Comparison of ENCODE assay signal across 19 cellular contexts in the genomic region with DNA sequence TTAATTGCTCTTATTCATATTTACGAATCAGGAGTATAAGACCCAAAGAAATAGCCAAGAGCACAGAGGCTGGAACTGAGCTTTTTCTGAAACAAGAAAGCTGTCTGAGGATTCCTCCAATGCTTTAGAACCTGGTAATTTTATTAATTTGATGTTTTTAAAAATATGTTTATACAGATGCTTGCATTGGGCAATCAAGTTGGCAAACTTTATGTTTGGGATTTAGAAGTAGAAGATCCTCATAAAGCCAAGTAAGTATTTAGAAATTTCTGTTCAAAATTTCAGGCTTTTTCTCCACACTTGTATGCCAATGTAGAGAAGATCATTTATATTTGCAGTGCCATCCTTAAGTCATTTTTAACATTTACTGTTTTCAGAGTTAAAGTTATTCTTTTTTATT.
"Had no signal": no experiment of that assay in that cellular context is flagged by ENCODE, and none has a peak within 500 bp of the region (broad histone marks: within the 10 kb centered on the region; RNA-seq: fewer than 3 reads in every experiment).

No MANE protein-coding gene starts in this region.

- H3K9me3 ChIP-seq: neutrophil, psoas muscle, right lobe of liver, spleen, suprapubic skin, thoracic aorta, tibial artery, upper lobe of right lung had no signal

- H3K4me3 ChIP-seq: left ventricle myocardium inferior, psoas muscle, right lobe of liver, skin epidermis, spleen, suprapubic skin, thoracic aorta, tibial artery, upper lobe of right lung had no signal

- H3K27me3 ChIP-seq: neutrophil, right lobe of liver, spleen, suprapubic skin, tibial artery, upper lobe of right lung had no signal

- H3K4me1 ChIP-seq: left ventricle myocardium inferior, parathyroid adenoma, psoas muscle, right lobe of liver, spleen, suprapubic skin, tibial artery had no signal

- H2AFZ ChIP-seq: parathyroid adenoma had no signal

- H3K27ac ChIP-seq: left ventricle myocardium inferior, neutrophil, parathyroid adenoma, psoas muscle, right lobe of liver, skin epidermis, spleen, suprapubic skin, thoracic aorta, tibial artery, upper lobe of right lung had no signal

- ATAC-seq: left colon; naive thymus-derived CD8-positive, alpha-beta T cell; psoas muscle; right lobe of liver; stimulated activated effector memory CD8-positive, alpha-beta T cell treated with anti-CD3 and anti-CD28 coated beads, Interleukin-12 subunit alpha, Interleukin-12 subunit beta, amount 100 ng/mL, for 72 hours; upper lobe of right lung had no signal

- H3K9ac ChIP-seq: parathyroid adenoma had no signal

- DNase-seq: hippocampal formation; kidney; left colon; left ventricle myocardium inferior; naive thymus-derived CD8-positive, alpha-beta T cell; occipital lobe; psoas muscle; right lobe of liver; spleen; stimulated activated CD4-positive, alpha-beta T cell treated with anti-CD3 and anti-CD28 coated beads, Interleukin-4, amount 100 ng/mL, for 24 hours; stimulated activated naive CD4-positive, alpha-beta T cell; tibial artery; upper lobe of right lung had no signal
